In the genomic region with DNA sequence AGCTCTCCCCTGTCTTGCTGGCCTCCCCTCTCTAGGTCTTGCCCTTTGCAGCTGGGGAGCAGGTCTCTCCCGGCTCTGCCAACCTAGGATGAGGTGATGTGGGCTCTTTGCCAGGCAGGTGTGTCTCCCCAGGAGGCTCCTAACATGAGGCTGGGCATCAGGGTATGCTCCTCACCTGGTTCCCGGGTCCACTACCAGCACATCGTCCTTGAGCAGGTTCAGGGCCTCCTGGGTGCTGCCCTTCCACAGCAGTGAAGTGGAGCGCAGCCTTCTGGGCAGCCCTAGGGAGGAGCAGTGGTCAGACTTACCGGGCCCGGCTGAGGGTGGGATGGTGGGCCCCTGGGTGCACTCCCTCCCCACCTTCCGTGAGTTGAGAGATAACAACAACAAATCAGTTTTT, we compare ENCODE assay signal across 37 cellular contexts. TPM values are rescaled to one million over a fixed set of nuclear protein-coding genes. Genes with fewer than 3 reads are reported as not detected.
"Had no signal": no experiment of that assay in that cellular context is flagged by ENCODE, and none has a peak within 500 bp of the region (broad histone marks: within the 10 kb centered on the region; RNA-seq: fewer than 3 reads in every experiment).

No MANE protein-coding gene starts in this region.

- H3K9me3 Mint-ChIP-seq: activated B cell treated with CpG ODN at 0.5 μM for 24 hours; activated CD8-positive, alpha-beta T cell treated with anti-CD3 and anti-CD28 coated beads for 36 hours; activated naive CD4-positive, alpha-beta T cell treated with anti-CD3 and anti-CD28 coated beads, Interleukin-2, amount 10 ng/mL, durations not matched to agents 7 days and 5 days; activated naive CD4-positive, alpha-beta T cell treated with anti-CD3 and anti-CD28 coated beads, Interleukin-2, amount 50 U/mL, for 72 hours; activated naive CD8-positive, alpha-beta T cell treated with anti-CD3 and anti-CD28 coated beads, Interleukin-2, amount 10 ng/mL, durations not matched to agents 7 days and 5 days; activated T-cell treated with anti-CD3 and anti-CD28 coated beads, Interleukin-2, amount 50 U/mL, for 24 hours; activated T-cell treated with anti-CD3 and anti-CD28 coated beads, Interleukin-2, amount 50 U/mL, for 72 hours; T-helper 2 cell treated with Interferon-gamma antibody and Interleukin-4, amounts not matched to agents 5 μg/mL and 100 μg/mL, for 36 hours had no signal

- H3K4me1 ChIP-seq: colonic mucosa had no signal

- H3K27ac ChIP-seq: brain microvascular endothelial cell, colonic mucosa, epithelial cell of prostate, esophagus squamous epithelium, WERI-Rb-1 had no signal

- H3K27ac Mint-ChIP-seq: activated B cell treated with CpG ODN at 0.5 μM for 24 hours; activated CD8-positive, alpha-beta memory T cell treated with anti-CD3 and anti-CD28 coated beads, Interleukin-2, amount 10 ng/mL, durations not matched to agents 7 days and 5 days; activated CD8-positive, alpha-beta T cell treated with anti-CD3 and anti-CD28 coated beads for 36 hours; activated naive CD4-positive, alpha-beta T cell treated with anti-CD3 and anti-CD28 coated beads, Interleukin-2, amount 10 ng/mL, durations not matched to agents 7 days and 5 days; activated naive CD4-positive, alpha-beta T cell treated with anti-CD3 and anti-CD28 coated beads, Interleukin-2, amount 50 U/mL, for 72 hours; activated naive CD8-positive, alpha-beta T cell treated with anti-CD3 and anti-CD28 coated beads, Interleukin-2, amount 10 ng/mL, durations not matched to agents 7 days and 5 days; activated T-cell treated with anti-CD3 and anti-CD28 coated beads, Interleukin-2, amount 50 U/mL, for 24 hours; activated T-cell treated with anti-CD3 and anti-CD28 coated beads, Interleukin-2, amount 50 U/mL, for 72 hours; T-helper 17 cell; T-helper 2 cell treated with Interferon-gamma antibody and Interleukin-4, amounts not matched to agents 5 μg/mL and 100 μg/mL, for 36 hours had no signal

- DNase-seq: activated B cell treated with CpG ODN at 0.5 μM for 24 hours; activated CD4-positive, alpha-beta T cell treated with anti-CD3 and anti-CD28 coated beads for 48 hours; activated CD4-positive, alpha-beta T cell treated with anti-CD3 and anti-CD28 coated beads, Interleukin-2, amount 50 U/mL, for 1 hour; activated CD4-positive, alpha-beta T cell treated with anti-CD3 and anti-CD28 coated beads, Interleukin-2, amount 50 U/mL, for 48 hours; activated CD8-positive, alpha-beta memory T cell treated with anti-CD3 and anti-CD28 coated beads, Interleukin-2, amount 10 ng/mL, durations not matched to agents 7 days and 5 days; activated CD8-positive, alpha-beta memory T cell treated with anti-CD3 and anti-CD28 coated beads, Interleukin-2, amount 50 U/mL, for 48 hours; activated CD8-positive, alpha-beta T cell treated with anti-CD3 and anti-CD28 coated beads for 36 hours; activated gamma-delta T cell; activated naive CD4-positive, alpha-beta T cell; activated naive CD8-positive, alpha-beta T cell treated with anti-CD3 and anti-CD28 coated beads, Interleukin-2, amount 10 ng/mL, durations not matched to agents 7 days and 5 days; activated T-cell treated with anti-CD3 and anti-CD28 coated beads for 4 hours; activated T-cell treated with anti-CD3 and anti-CD28 coated beads, Interleukin-2, amount 50 U/mL, for 24 hours; activated T-cell treated with anti-CD3 and anti-CD28 coated beads, Interleukin-2, amount 50 U/mL, for 72 hours; anterior cingulate cortex; brain microvascular endothelial cell; caudate nucleus; colonic mucosa; effector CD8-positive, alpha-beta T cell; esophagus squamous epithelium; T-helper 1 cell; T-helper 17 cell; T1000; WERI-Rb-1 had no signal

- ATAC-seq: activated CD4-positive, CD25-positive, alpha-beta regulatory T cell treated with anti-CD3 and anti-CD28 coated beads, Interleukin-2, amount 50 U/mL, for 24 hours; activated CD8-positive, alpha-beta memory T cell treated with anti-CD3 and anti-CD28 coated beads, Interleukin-2, amount 10 ng/mL, durations not matched to agents 7 days and 5 days; activated CD8-positive, alpha-beta T cell treated with anti-CD3 and anti-CD28 coated beads for 36 hours; activated naive CD4-positive, alpha-beta T cell treated with anti-CD3 and anti-CD28 coated beads, Interleukin-2, amount 50 U/mL, for 72 hours; activated T-cell treated with anti-CD3 and anti-CD28 coated beads, Interleukin-2, amount 50 U/mL, for 72 hours; T-helper 17 cell had no signal

- H3K4me3 Mint-ChIP-seq: activated B cell treated with CpG ODN at 0.5 μM for 24 hours; activated CD8-positive, alpha-beta memory T cell treated with anti-CD3 and anti-CD28 coated beads, Interleukin-2, amount 10 ng/mL, durations not matched to agents 7 days and 5 days; activated CD8-positive, alpha-beta T cell treated with anti-CD3 and anti-CD28 coated beads for 36 hours; activated naive CD4-positive, alpha-beta T cell treated with anti-CD3 and anti-CD28 coated beads, Interleukin-2, amount 10 ng/mL, durations not matched to agents 7 days and 5 days; activated naive CD8-positive, alpha-beta T cell treated with anti-CD3 and anti-CD28 coated beads, Interleukin-2, amount 10 ng/mL, durations not matched to agents 7 days and 5 days; activated T-cell treated with anti-CD3 and anti-CD28 coated beads, Interleukin-2, amount 50 U/mL, for 24 hours; activated T-cell treated with anti-CD3 and anti-CD28 coated beads, Interleukin-2, amount 50 U/mL, for 72 hours; T-helper 17 cell; T-helper 2 cell treated with Interferon-gamma antibody and Interleukin-4, amounts not matched to agents 5 μg/mL and 100 μg/mL, for 36 hours had no signal

- H3K36me3 Mint-ChIP-seq: activated CD8-positive, alpha-beta memory T cell treated with anti-CD3 and anti-CD28 coated beads, Interleukin-2, amount 10 ng/mL, durations not matched to agents 7 days and 5 days; activated naive CD4-positive, alpha-beta T cell treated with anti-CD3 and anti-CD28 coated beads, Interleukin-2, amount 10 ng/mL, durations not matched to agents 7 days and 5 days; activated naive CD4-positive, alpha-beta T cell treated with anti-CD3 and anti-CD28 coated beads, Interleukin-2, amount 50 U/mL, for 72 hours; activated naive CD8-positive, alpha-beta T cell treated with anti-CD3 and anti-CD28 coated beads, Interleukin-2, amount 10 ng/mL, durations not matched to agents 7 days and 5 days had no signal

- H3K9me3 ChIP-seq: colonic mucosa, esophagus squamous epithelium had no signal

- H3K4me1 Mint-ChIP-seq: activated B cell treated with CpG ODN at 0.5 μM for 24 hours; activated CD8-positive, alpha-beta memory T cell treated with anti-CD3 and anti-CD28 coated beads, Interleukin-2, amount 10 ng/mL, durations not matched to agents 7 days and 5 days; activated naive CD4-positive, alpha-beta T cell treated with anti-CD3 and anti-CD28 coated beads, Interleukin-2, amount 10 ng/mL, durations not matched to agents 7 days and 5 days; activated naive CD8-positive, alpha-beta T cell treated with anti-CD3 and anti-CD28 coated beads, Interleukin-2, amount 10 ng/mL, durations not matched to agents 7 days and 5 days; T-helper 17 cell had no signal

- H3K4me3 ChIP-seq: colonic mucosa, esophagus squamous epithelium had no signal

- H3K36me3 ChIP-seq: brain microvascular endothelial cell, colonic mucosa, esophagus squamous epithelium, WERI-Rb-1 had no signal

RNA-seq across cellular contexts. Expression of gene LACTBL1, which starts 17.5 kb away (rescaled TPM):
- total RNA-seq: activated B cell treated with CpG ODN at 0.5 μM for 24 hours; activated CD8-positive, alpha-beta memory T cell treated with anti-CD3 and anti-CD28 coated beads for 36 hours; activated CD8-positive, alpha-beta memory T cell treated with anti-CD3 and anti-CD28 coated beads, Interleukin-2, amount 10 ng/mL, durations not matched to agents 7 days and 5 days; activated CD8-positive, alpha-beta T cell treated with anti-CD3 and anti-CD28 coated beads for 36 hours; activated naive CD4-positive, alpha-beta T cell treated with anti-CD3 and anti-CD28 coated beads, Interleukin-2, amount 50 U/mL, for 72 hours; activated naive CD8-positive, alpha-beta T cell treated with anti-CD3 and anti-CD28 coated beads, Interleukin-2, amount 10 ng/mL, durations not matched to agents 7 days and 5 days; activated T-cell treated with anti-CD3 and anti-CD28 coated beads, Interleukin-2, amount 50 U/mL, for 72 hours; astrocyte; bronchial epithelial cell; colonic mucosa; dermis microvascular lymphatic vessel endothelial cell; endothelial cell of umbilical vein; esophagus squamous epithelium; fibroblast of lung; fibroblast of villous mesenchyme; frontal cortex; T-helper 17 cell had no signal
- polyA plus RNA-seq: endothelial cell of umbilical vein, esophagus, fibroblast of lung had no signal
